In genomic region chr6:131946992-131947955, GRCh38 we compare ENCODE assay signal across 13 cellular contexts. TPM values are rescaled to one million over a fixed set of nuclear protein-coding genes. Genes with fewer than 3 reads are reported as not detected.
DNase-seq lines count a peak whose midpoint lies in the region; ATAC-seq and TF ChIP-seq lines count a peak whose summit lies in the region.
"Had no signal": no experiment of that assay in that cellular context is flagged by ENCODE, and none has a peak within 500 bp of the region (broad histone marks: within the 10 kb centered on the region; RNA-seq: fewer than 3 reads in every experiment).

No MANE protein-coding gene starts in this region.

- H3K27ac Mint-ChIP-seq in HFFc6, result peak overlapping the region; percentile 86
- H3K27ac Mint-ChIP-seq: stimulated activated naive B cell treated with anti-CD40 and anti-IgM and Interleukin-4, amounts not matched to agents 10 μg/mL and 1 μg/mL and 100 μg/mL, for 72 hours had no signal

- peak overlapping the region; percentile 99 for H3K4me3 Mint-ChIP-seq in HFFc6
- H3K4me3 Mint-ChIP-seq: stimulated activated naive B cell treated with anti-CD40 and anti-IgM and Interleukin-4, amounts not matched to agents 10 μg/mL and 1 μg/mL and 100 μg/mL, for 72 hours had no signal

- H3K4me3 ChIP-seq in astrocyte of the spinal cord (ENCODE audit: low read depth, low read length), result no peak overlapping the region
- peak overlapping the region; percentile 82 for H3K4me3 ChIP-seq in thoracic aorta

- no peaks in the 10 kb centered on the region for H3K27me3 ChIP-seq in thoracic aorta (replicated peaks; ENCODE audit: insufficient read depth)

- TF ChIP-seq CTCF in HFFc6 (IDR thresholded peaks at IDR 0.05), result no peak
- TF ChIP-seq CTCF in astrocyte of the spinal cord (IDR thresholded peaks at IDR 0.05; ENCODE audit: low read depth, low read length), result no peak
- no peak for TF ChIP-seq CTCF in thoracic aorta (IDR thresholded peaks at IDR 0.05)

- H3K27me3 Mint-ChIP-seq in HFFc6 (ENCODE audit: insufficient read depth), result peaks cover 57% of the 10 kb centered on the region

- peaks cover 44% of the 10 kb centered on the region for H3K36me3 Mint-ChIP-seq in HFFc6 (ENCODE audit: low read depth)

- H3K9me3 Mint-ChIP-seq in HFFc6, result peaks cover 28% of the 10 kb centered on the region
- H3K9me3 Mint-ChIP-seq: stimulated activated naive B cell treated with anti-CD40 and anti-IgM and Interleukin-4, amounts not matched to agents 10 μg/mL and 1 μg/mL and 100 μg/mL, for 72 hours had no signal

- ATAC-seq in thoracic aorta (ENCODE audit: insufficient number of reproducible peaks, low FRiP score, low read depth) (no peak), GM18873 (IDR thresholded peaks at IDR 0.05; ENCODE audit: low FRiP score, unreplicated experiment) (no peak)
- ATAC-seq: stimulated activated naive B cell treated with anti-CD40 and anti-IgM and Interleukin-4, amounts not matched to agents 10 μg/mL and 1 μg/mL and 100 μg/mL, for 72 hours had no signal

- in situ Hi-C loops in astrocyte of the spinal cord (cut with HindIII; ENCODE audit: low sequenced_read_pairs), result no loop called here

- H3K4me1 ChIP-seq in thoracic aorta (ENCODE audit: control insufficient read depth in 1 of 2, low read depth in 2 of 2), result peaks cover 5 to 7% of the 10 kb centered on the region in 2 donors

- H3K27ac ChIP-seq in thoracic aorta, result peak overlapping the region; percentile 35 to 97

- H3K36me3 ChIP-seq in thoracic aorta, result peaks cover 18% of the 10 kb centered on the region
- H3K36me3 ChIP-seq: esophagus squamous epithelium had no signal

- H3K9me3 ChIP-seq in thoracic aorta, result no peaks in the 10 kb centered on the region
- H3K9me3 ChIP-seq: esophagus squamous epithelium had no signal

- peaks cover 61% of the 10 kb centered on the region for H3K4me1 Mint-ChIP-seq in HFFc6 (ENCODE audit: low read depth)

- DNase-seq in HFFc6, result peak; percentile 67
- peak; percentile 87 for DNase-seq in astrocyte of the spinal cord (ENCODE audit: low read depth, low spot score)
- peak; percentile 98 for DNase-seq in kidney glomerular epithelial cell (lab: John Stamatoyannopoulos, UW)
- no peak for DNase-seq in thoracic aorta (ENCODE audit: low spot score)
- no peak for DNase-seq in COLO829 (ENCODE audit: low spot score)
- DNase-seq in DMS153 treated with DMSO at 0.1 percent for 48 hours (lab: John Stamatoyannopoulos, UW; ENCODE audit: unreplicated experiment), result no peak
- DNase-seq in HuH-7.5 (ENCODE audit: low spot score), result no peak
- DNase-seq: activated CD4-positive, alpha-beta T cell treated with anti-CD3 and anti-CD28 coated beads, Interleukin-2, amount 50 U/mL, for 4 hours; DMS79 treated with DMSO at 0.1 percent for 48 hours; esophagus squamous epithelium; NCI-H446 treated with DMSO at 0.1 percent for 48 hours; stimulated activated naive B cell treated with anti-CD40 and anti-IgM and Interleukin-4, amounts not matched to agents 10 μg/mL and 1 μg/mL and 100 μg/mL, for 72 hours had no signal

RNA-seq across cellular contexts. Expression of gene CCN2, which starts 3.9 kb away (rescaled TPM):
- total RNA-seq in HFFc6 (2021; fragmentation: NEBNext Ultra II Directional; extraction: Animal tissue kit (Norgen Biotek cat#: 25700)), result 100 to 1,000 TPM; 493 to 923 (median 550) TPM
- total RNA-seq in thoracic aorta, result 1,000 to 10,000 TPM in 1 of 2 donors, 100 to 1,000 TPM in 1; 821 to 1,207 TPM

Comparison
In these comparisons a context has a peak if more than half of its experiments do, and no peak if none do; other contexts are left out.
1. DNase-seq: peak in HFFc6 (single experiment), astrocyte of the spinal cord (single experiment) and kidney glomerular epithelial cell (single experiment); none in thoracic aorta (single experiment), COLO829 (single experiment), DMS153 treated with DMSO at 0.1 percent for 48 hours (single experiment) and HuH-7.5 (single experiment).